18 cellular contexts compared by ENCODE assay signal in genomic region chr1:234431255-234431654, GRCh38. TPM values are rescaled to one million over a fixed set of nuclear protein-coding genes. Genes with fewer than 3 reads are reported as not detected.
DNase-seq lines count a peak whose midpoint lies in the region; ATAC-seq, FAIRE-seq and TF ChIP-seq lines count a peak whose summit lies in the region.
"Had no signal": no experiment of that assay in that cellular context is flagged by ENCODE, and none has a peak within 500 bp of the region (broad histone marks: within the 10 kb centered on the region; RNA-seq: fewer than 3 reads in every experiment).

No MANE protein-coding gene starts in this region.

- H3K9me3 Mint-ChIP-seq in activated T-cell treated with anti-CD3 and anti-CD28 coated beads, Interleukin-2, amount 50 U/mL, for 72 hours, result no peaks in the 10 kb centered on the region
- H3K9me3 Mint-ChIP-seq in stimulated activated memory B cell treated with anti-CD40 and anti-IgM and Interleukin-4, amounts not matched to agents 10 μg/mL and 1 μg/mL and 100 μg/mL, for 72 hours, result no peaks in the 10 kb centered on the region
- no peaks in the 10 kb centered on the region for H3K9me3 Mint-ChIP-seq in activated CD4-positive, alpha-beta T cell treated with anti-CD3 and anti-CD28 coated beads for 36 hours (ENCODE audit: low read depth)
- H3K9me3 Mint-ChIP-seq: CD14-positive monocyte; CD4-positive, alpha-beta memory T cell had no signal

- no peaks in the 10 kb centered on the region for H3K27me3 Mint-ChIP-seq in activated T-cell treated with anti-CD3 and anti-CD28 coated beads, Interleukin-2, amount 50 U/mL, for 72 hours (ENCODE audit: low read depth)
- H3K27me3 Mint-ChIP-seq in stimulated activated memory B cell treated with anti-CD40 and anti-IgM and Interleukin-4, amounts not matched to agents 10 μg/mL and 1 μg/mL and 100 μg/mL, for 72 hours, result no peaks in the 10 kb centered on the region
- no peaks in the 10 kb centered on the region for H3K27me3 Mint-ChIP-seq in activated CD4-positive, alpha-beta T cell treated with anti-CD3 and anti-CD28 coated beads for 36 hours
- H3K27me3 Mint-ChIP-seq: CD4-positive, alpha-beta memory T cell had no signal

- no peaks in the 10 kb centered on the region for H3K27me3 ChIP-seq in bronchial epithelial cell (ENCODE audit: control insufficient read depth, insufficient read depth, low read length)
- H3K27me3 ChIP-seq: BLaER1 had no signal

- H3K36me3 Mint-ChIP-seq in activated T-cell treated with anti-CD3 and anti-CD28 coated beads, Interleukin-2, amount 50 U/mL, for 72 hours (ENCODE audit: insufficient read depth in 2 of 2), result peaks cover 12 to 23% of the 10 kb centered on the region in 2 donors
- peaks cover 75% of the 10 kb centered on the region for H3K36me3 Mint-ChIP-seq in stimulated activated memory B cell treated with anti-CD40 and anti-IgM and Interleukin-4, amounts not matched to agents 10 μg/mL and 1 μg/mL and 100 μg/mL, for 72 hours
- peaks cover 39% of the 10 kb centered on the region for H3K36me3 Mint-ChIP-seq in activated CD4-positive, alpha-beta T cell treated with anti-CD3 and anti-CD28 coated beads for 36 hours (ENCODE audit: low read depth)

- DNase-seq in activated T-cell treated with anti-CD3 and anti-CD28 coated beads, Interleukin-2, amount 50 U/mL, for 72 hours, result no peak
- DNase-seq in activated T-cell treated with anti-CD3 and anti-CD28 coated beads, Interleukin-2, amount 50 U/mL, for 1 hour, result no peak
- DNase-seq in bronchial epithelial cell (ENCODE audit: low read depth) (peak; percentile 55), epithelial cell of esophagus (ENCODE audit: low read depth) (peak; percentile 4), DMS114 treated with DMSO at 0.1 percent for 48 hours (lab: John Stamatoyannopoulos, UW; ENCODE audit: unreplicated experiment) (no peak)
- no peak for DNase-seq in activated CD4-positive, alpha-beta T cell treated with anti-CD3 and anti-CD28 coated beads for 36 hours
- DNase-seq: CD4-positive, alpha-beta memory T cell; DMS53; DND-41; EL had no signal

- TF ChIP-seq CTCF in bronchial epithelial cell (IDR thresholded peaks at IDR 0.05; ENCODE audit: insufficient read depth, low read length, severe bottlenecking) (no peak), epithelial cell of esophagus (IDR thresholded peaks at IDR 0.05; ENCODE audit: insufficient read depth, low read depth, low read length, missing control alignments) (no peak)

- POLR2A ChIA-PET in activated CD4-positive, alpha-beta T cell treated with anti-CD3 and anti-CD28 coated beads for 36 hours (lab: Charles Lee), result no interaction called here

- no peak overlapping the region for H3K4me3 ChIP-seq in bronchial epithelial cell (ENCODE audit: low read depth, low read length)
- no peak overlapping the region for H3K4me3 ChIP-seq in epithelial cell of esophagus (ENCODE audit: low read length)
- H3K4me3 ChIP-seq: A549, BLaER1, HAP-1 had no signal

- H3K36me3 ChIP-seq in bronchial epithelial cell (ENCODE audit: control insufficient read depth, insufficient read depth, low read length), result peaks cover 6% of the 10 kb centered on the region

- CTCF ChIA-PET in activated CD4-positive, alpha-beta T cell treated with anti-CD3 and anti-CD28 coated beads for 36 hours (lab: Charles Lee), result interaction anchor here (0.6 kb wide), 2 partner anchors 224 to 1322 kb away, joined by 3 read pairs; no protein-coding TSS in a partner anchor

- intact Hi-C loops in activated CD4-positive, alpha-beta T cell treated with anti-CD3 and anti-CD28 coated beads for 36 hours (cut with DNase I, micrococcal nuclease), result no loop called here

- no peak for ATAC-seq in activated T-cell treated with anti-CD3 and anti-CD28 coated beads, Interleukin-2, amount 50 U/mL, for 72 hours (replicated peaks in 1 of 2)
- ATAC-seq in stimulated activated memory B cell treated with anti-CD40 and anti-IgM and Interleukin-4, amounts not matched to agents 10 μg/mL and 1 μg/mL and 100 μg/mL, for 72 hours, result no peak
- no peak for ATAC-seq in activated CD4-positive, alpha-beta T cell treated with anti-CD3 and anti-CD28 coated beads for 36 hours
- ATAC-seq: A549 had no signal

- no peak overlapping the region for H3K4me3 Mint-ChIP-seq in activated T-cell treated with anti-CD3 and anti-CD28 coated beads, Interleukin-2, amount 50 U/mL, for 72 hours
- no peak overlapping the region for H3K4me3 Mint-ChIP-seq in stimulated activated memory B cell treated with anti-CD40 and anti-IgM and Interleukin-4, amounts not matched to agents 10 μg/mL and 1 μg/mL and 100 μg/mL, for 72 hours
- H3K4me3 Mint-ChIP-seq in activated CD4-positive, alpha-beta T cell treated with anti-CD3 and anti-CD28 coated beads for 36 hours, result no peak overlapping the region
- H3K4me3 Mint-ChIP-seq: CD14-positive monocyte; CD4-positive, alpha-beta memory T cell had no signal

- no peak for FAIRE-seq in bronchial epithelial cell (lab: Jason Lieb, UNC)
- FAIRE-seq: A549, GM12891, GM19239, H1 had no signal

- peaks cover 20% of the 10 kb centered on the region for H3K4me1 Mint-ChIP-seq in activated T-cell treated with anti-CD3 and anti-CD28 coated beads, Interleukin-2, amount 50 U/mL, for 72 hours (ENCODE audit: low read depth)
- peaks cover 12% of the 10 kb centered on the region for H3K4me1 Mint-ChIP-seq in stimulated activated memory B cell treated with anti-CD40 and anti-IgM and Interleukin-4, amounts not matched to agents 10 μg/mL and 1 μg/mL and 100 μg/mL, for 72 hours
- H3K4me1 Mint-ChIP-seq in activated CD4-positive, alpha-beta T cell treated with anti-CD3 and anti-CD28 coated beads for 36 hours, result peaks cover 8% of the 10 kb centered on the region
- H3K4me1 Mint-ChIP-seq: CD4-positive, alpha-beta memory T cell had no signal

- H3K27ac Mint-ChIP-seq in activated T-cell treated with anti-CD3 and anti-CD28 coated beads, Interleukin-2, amount 50 U/mL, for 72 hours, result peak overlapping the region; percentile 72
- no peak overlapping the region for H3K27ac Mint-ChIP-seq in stimulated activated memory B cell treated with anti-CD40 and anti-IgM and Interleukin-4, amounts not matched to agents 10 μg/mL and 1 μg/mL and 100 μg/mL, for 72 hours
- no peak overlapping the region for H3K27ac Mint-ChIP-seq in activated CD4-positive, alpha-beta T cell treated with anti-CD3 and anti-CD28 coated beads for 36 hours
- H3K27ac Mint-ChIP-seq: CD4-positive, alpha-beta memory T cell had no signal

RNA-seq across cellular contexts. Expression of gene TARBP1, which starts 47.7 kb away (rescaled TPM):
- 10 to 100 TPM; 49.6 to 63.0 TPM for total RNA-seq in activated T-cell treated with anti-CD3 and anti-CD28 coated beads, Interleukin-2, amount 50 U/mL, for 72 hours
- total RNA-seq in bronchial epithelial cell, result 9.1 and 15.0 TPM in 2 replicates
- total RNA-seq in activated CD4-positive, alpha-beta T cell treated with anti-CD3 and anti-CD28 coated beads for 36 hours, result 10 to 100 TPM; 37.7 to 41.5 TPM

RNA-seq across cellular contexts. Expression of gene COA6, which starts 58.0 kb away (rescaled TPM):
- total RNA-seq in activated T-cell treated with anti-CD3 and anti-CD28 coated beads, Interleukin-2, amount 50 U/mL, for 72 hours, result 10 to 100 TPM; 55.3 to 58.2 TPM
- 29.7 and 48.3 TPM in 2 replicates for total RNA-seq in bronchial epithelial cell
- 10 to 100 TPM; 56.5 to 69.5 TPM for total RNA-seq in activated CD4-positive, alpha-beta T cell treated with anti-CD3 and anti-CD28 coated beads for 36 hours

Comparison
In these comparisons a context has a peak if more than half of its experiments do, and no peak if none do; other contexts are left out.
1. DNase-seq: peak in bronchial epithelial cell (single experiment) and epithelial cell of esophagus (single experiment); none in activated T-cell treated with anti-CD3 and anti-CD28 coated beads, Interleukin-2, amount 50 U/mL, for 72 hours (0 of 2), activated T-cell treated with anti-CD3 and anti-CD28 coated beads, Interleukin-2, amount 50 U/mL, for 1 hour (single experiment), DMS114 treated with DMSO at 0.1 percent for 48 hours (single experiment) and activated CD4-positive, alpha-beta T cell treated with anti-CD3 and anti-CD28 coated beads for 36 hours (single experiment).